In the genomic region with DNA sequence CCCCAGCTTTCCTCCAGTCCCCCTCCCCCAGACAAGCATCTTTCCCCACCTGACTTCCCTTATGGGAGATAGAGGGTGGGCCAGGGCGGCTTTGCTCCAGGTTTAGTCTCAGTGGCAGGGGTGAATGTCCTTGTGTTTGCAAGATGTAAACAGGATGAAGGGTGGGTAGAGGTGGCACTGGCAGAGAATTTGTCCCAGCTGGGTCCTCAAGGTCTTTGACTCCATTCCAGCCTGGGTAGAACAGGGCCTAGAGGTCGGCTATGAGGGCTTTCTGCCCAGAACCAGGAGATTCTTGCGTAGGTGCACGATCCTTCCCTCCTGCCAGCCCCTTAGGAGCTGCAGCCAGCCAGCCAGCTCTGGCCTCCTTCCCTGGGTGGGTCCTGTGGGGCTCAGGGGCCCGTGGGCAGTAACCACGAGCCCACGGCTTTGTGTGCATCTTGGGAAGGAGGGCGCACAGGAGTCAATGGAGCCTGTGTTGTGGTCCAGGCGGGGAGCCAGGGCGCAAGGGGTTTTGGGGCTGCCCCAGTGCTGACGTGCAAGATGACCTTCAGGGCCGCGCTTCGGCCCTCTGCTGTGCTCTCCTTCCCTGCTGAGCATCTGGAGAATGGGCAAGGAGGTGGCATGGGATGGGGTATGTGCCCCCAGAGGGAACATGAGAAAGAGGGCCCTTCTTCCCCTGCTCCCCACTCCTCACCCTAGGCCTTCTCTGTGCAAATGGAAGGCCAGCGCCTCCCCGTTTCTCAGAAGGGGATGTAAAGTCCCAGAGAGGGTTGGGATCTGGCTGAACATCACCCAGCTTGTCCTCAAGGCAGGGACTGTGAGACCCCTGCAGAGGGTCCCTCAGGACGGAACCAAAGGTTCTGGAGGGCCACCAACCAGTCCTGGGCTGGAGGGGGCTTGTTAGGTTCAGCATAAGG, we compare ENCODE assay signal across 11 cellular contexts. TPM values are rescaled to one million over a fixed set of nuclear protein-coding genes. Genes with fewer than 3 reads are reported as not detected.
A peak's percentile ranks its signal among the peaks of the same experiment; 100 is the strongest.
DNase-seq lines count a peak whose midpoint lies in the region; ATAC-seq, FAIRE-seq and TF ChIP-seq lines count a peak whose summit lies in the region.
"Had no signal": no experiment of that assay in that cellular context is flagged by ENCODE, and none has a peak within 500 bp of the region (broad histone marks: within the 10 kb centered on the region; RNA-seq: fewer than 3 reads in every experiment).

No MANE protein-coding gene starts in this region.

- ATAC-seq in Panc1 (no peak), HG03159 (IDR thresholded peaks at IDR 0.05; ENCODE audit: unreplicated experiment) (no peak), GM21423 (IDR thresholded peaks at IDR 0.05; ENCODE audit: unreplicated experiment) (no peak)
- ATAC-seq: HCT116 had no signal

- H4K91ac ChIP-seq in H1 (replicated peaks; ENCODE audit: insufficient read length, low read length), result no peak overlapping the region
- peak overlapping the region; percentile 10 for H4K91ac ChIP-seq in trophoblast cell (ENCODE audit: low read depth, low read length)

- peak overlapping the region; percentile 81; the same call in 1 of the 2 replicates for H2BK5ac ChIP-seq in H1 (ENCODE audit: low read depth, low read length)
- H2BK5ac ChIP-seq in trophoblast cell (ENCODE audit: low read depth, low read length, poor library complexity), result no peak overlapping the region

- H3K36me3 ChIP-seq in Panc1 (ENCODE audit: control insufficient read depth, insufficient read depth, low read length), result no peaks in the 10 kb centered on the region
- peaks cover 0 to 3% (median under 1%) of the 10 kb centered on the region in 4 experiments; a peak in 3 of 8 replicates for H3K36me3 ChIP-seq in H1 (ENCODE audit: control insufficient read depth in 2 of 4, insufficient read depth in 4 of 4, low read length in 3 of 4)
- H3K36me3 ChIP-seq in trophoblast cell (ENCODE audit: control insufficient read depth in 1 of 2, insufficient read depth in 2 of 2, low read length in 2 of 2), result peaks cover 6 to 9% of the 10 kb centered on the region in 2 experiments

- H3K4me2 ChIP-seq in H1 (ENCODE audit: insufficient read depth in 1 of 2, low read depth in 2 of 2, low read length in 2 of 2) (peak overlapping the region; percentile 36 to 57; a peak in 2 of 4 replicates), trophoblast cell (ENCODE audit: low read length) (no peak overlapping the region)

- H2BK12ac ChIP-seq in H1 (ENCODE audit: low read depth, low read length) (peak overlapping the region; percentile 27; the same call in 1 of the 2 replicates), trophoblast cell (ENCODE audit: low read length) (no peak overlapping the region)

- H2BK20ac ChIP-seq in H1 (ENCODE audit: low read length), result no peak overlapping the region

- H3K79me2 ChIP-seq in H1 (ENCODE audit: control insufficient read depth in 1 of 2, insufficient read depth in 2 of 2, low read length in 2 of 2) (no peaks in the 10 kb centered on the region), trophoblast cell (ENCODE audit: control insufficient read depth, insufficient read depth, low read length, poor library complexity) (no peaks in the 10 kb centered on the region)

- H4K12ac ChIP-seq in trophoblast cell (ENCODE audit: low read depth, low read length), result no peak overlapping the region

- H3K27me3 ChIP-seq in Panc1 (ENCODE audit: control insufficient read depth, insufficient read depth, low read length), result no peaks in the 10 kb centered on the region
- H3K27me3 ChIP-seq in H1 (replicated peaks in 1 of 4; ENCODE audit: control insufficient read depth in 3 of 4, extremely low read depth in 1 of 4, insufficient read depth in 3 of 4, low read length in 3 of 4), result no peaks in the 10 kb centered on the region
- H3K27me3 ChIP-seq in trophoblast cell (ENCODE audit: insufficient read depth, low read length), result no peaks in the 10 kb centered on the region

- no TSS peak for BruUV-seq in Panc1 (replicated peaks; lab: Mats Ljungman, UMichigan)

- no peak for TF ChIP-seq POLR2A in H1 (IDR thresholded peaks at IDR 0.05; ENCODE audit: control extremely low read depth in 1 of 2, low read depth in 2 of 2, low read length in 2 of 2)

- intact Hi-C loops in Panc1 (cut with micrococcal nuclease; ENCODE audit: unreplicated experiment), result no loop called here

- TF ChIP-seq CTCF in Panc1 (IDR thresholded peaks at IDR 0.05), result no peak
- no peak for TF ChIP-seq CTCF in H1 (IDR thresholded peaks at IDR 0.05; ENCODE audit: control extremely low read depth in 1 of 3, insufficient read depth in 1 of 3, low read depth in 1 of 3, low read length in 3 of 3)

- in situ Hi-C loops in Panc1 (cut with HindIII; ENCODE audit: low pct_unique_long_range_greater_than_20kb, low sequenced_read_pairs), result no loop called here

- H3K4me1 ChIP-seq in Panc1 (ENCODE audit: control insufficient read depth, insufficient read depth, low read length) (peaks cover 20% of the 10 kb centered on the region), H1 (replicated peaks in 1 of 4; ENCODE audit: control insufficient read depth in 3 of 4, insufficient read depth in 4 of 4, low read length in 3 of 4) (peaks cover 12 to 36% (median 25%) of the 10 kb centered on the region in 4 experiments), trophoblast cell (ENCODE audit: control insufficient read depth in 1 of 2, insufficient read depth in 2 of 2, low read length in 2 of 2) (peaks cover 17 to 19% of the 10 kb centered on the region in 2 experiments)

- WGBS in H1 (ENCODE audit: extremely low coverage in 1 of 2, insufficient coverage in 1 of 2, insufficient read length in 1 of 2, insufficient replicate concordance in 2 of 2, low coverage in 1 of 2, low lambda C conversion rate in 2 of 2, missing lambda C conversion rate in 1 of 2), 2 experiments, result 87% methylated on average over 13 of the region's 17 CpGs; no CpG with 5 or more reads in 1 of the 2 experiments
- WGBS in trophoblast cell (ENCODE audit: extremely low coverage, insufficient coverage, insufficient read length), result no CpG with 5 or more reads among the region's 17 CpGs

- no peak overlapping the region for H3K23ac ChIP-seq in H1 (ENCODE audit: insufficient read length)
- no peak overlapping the region for H3K23ac ChIP-seq in trophoblast cell (ENCODE audit: low read length)

- peak overlapping the region; percentile 46; the same call in 1 of the 2 replicates for H2AK5ac ChIP-seq in H1 (ENCODE audit: low read depth, low read length)
- H2AK5ac ChIP-seq in trophoblast cell (ENCODE audit: low read length), result peak overlapping the region; percentile 11

- peak overlapping the region; percentile 10 for H3K4ac ChIP-seq in H1 (replicated peaks; ENCODE audit: insufficient read length, low read depth, low read length)
- H3K4ac ChIP-seq in trophoblast cell (ENCODE audit: low read depth, low read length), result no peak overlapping the region

- H3K14ac ChIP-seq in H1 (ENCODE audit: insufficient read length) (no peak overlapping the region), trophoblast cell (ENCODE audit: low read length) (no peak overlapping the region)

- H3K18ac ChIP-seq in H1 (ENCODE audit: extremely low read depth, low read length), result peak overlapping the region; percentile 48; the same call in 1 of the 2 replicates
- H3K18ac ChIP-seq in trophoblast cell (ENCODE audit: low read length), result peak overlapping the region; percentile 20

- TF ChIP-seq RAD21 in H1 (IDR thresholded peaks at IDR 0.05 in 1 of 2, conservative IDR thresholded peaks at IDR 0.05 in 1 of 2; ENCODE audit: low read depth in 2 of 2, low read length in 2 of 2), result no peak

- TF ChIP-seq EP300 in H1 (IDR thresholded peaks at IDR 0.05; ENCODE audit: borderline replicate concordance in 1 of 2, low read depth in 2 of 2, low read length in 2 of 2), result no peak

- H4K5ac ChIP-seq in H1 (ENCODE audit: insufficient read length, low read depth, low read length), result no peak overlapping the region

- H2BK120ac ChIP-seq in H1 (replicated peaks; ENCODE audit: low read depth, low read length) (no peak overlapping the region), trophoblast cell (ENCODE audit: insufficient read depth, low read length, poor library complexity) (peak overlapping the region; percentile 18)

- no peak overlapping the region for H3K9ac ChIP-seq in H1 (replicated peaks in 1 of 4; ENCODE audit: extremely low read depth in 1 of 4, low read depth in 3 of 4, low read length in 3 of 4)
- no peak overlapping the region for H3K9ac ChIP-seq in trophoblast cell (ENCODE audit: low read length)

- peak overlapping the region; percentile 67; the same call in 1 of the 2 replicates for H2BK15ac ChIP-seq in H1 (ENCODE audit: low read length)

- H3K9me3 ChIP-seq in Panc1 (ENCODE audit: control insufficient read depth, insufficient read depth, low read depth, low read length), result no peaks in the 10 kb centered on the region
- no peaks in the 10 kb centered on the region for H3K9me3 ChIP-seq in H1 (ENCODE audit: insufficient read depth in 2 of 2, low read depth in 1 of 2, low read length in 1 of 2)
- H3K9me3 ChIP-seq in trophoblast cell (ENCODE audit: insufficient read depth, low read depth, low read length), result no peaks in the 10 kb centered on the region
- H3K9me3 ChIP-seq: stomach had no signal

- H3K4me3 ChIP-seq in Panc1 (ENCODE audit: low read depth in 2 of 2, low read length in 2 of 2), result no peak overlapping the region
- H3K4me3 ChIP-seq in H1 (ENCODE audit: extremely low read depth in 1 of 4, insufficient read depth in 2 of 4, low read depth in 3 of 4, low read length in 4 of 4), result no peak overlapping the region
- no peak overlapping the region for H3K4me3 ChIP-seq in trophoblast cell (ENCODE audit: low read depth, low read length)
- H3K4me3 ChIP-seq: lung had no signal

- peaks cover 0 to 2% of the 10 kb centered on the region in 2 experiments for H4K20me1 ChIP-seq in H1 (replicated peaks in 1 of 2; ENCODE audit: control insufficient read depth in 1 of 2, insufficient read depth in 2 of 2, low read length in 2 of 2)

- peak; percentile 40 for FAIRE-seq in GM19239 (lab: Jason Lieb, UNC)
- no peak for FAIRE-seq in H1 (lab: Jason Lieb, UNC)

- CTCF ChIA-PET in Panc1 (lab: Charles Lee) (interaction anchor here (0.7 to 1.4 kb wide), 3 partner anchors 41 to 788 kb away, joined by 3 read pairs; no protein-coding TSS in a partner anchor), H1 (lab: Charles Lee; ENCODE audit: partially characterized antibody) (interaction anchor here (1.0 to 7.2 kb wide), 10 partner anchors 8 to 472 kb away, joined by 3 to 88 read pairs (median 4); no protein-coding TSS in a partner anchor)

- no peaks in the 10 kb centered on the region for H3K23me2 ChIP-seq in H1 (ENCODE audit: low read depth, low read length)

- no peak overlapping the region for H3K56ac ChIP-seq in H1 (replicated peaks; ENCODE audit: insufficient read length, low read depth, low read length)

- H3K79me1 ChIP-seq in H1 (ENCODE audit: low read depth, low read length), result no peaks in the 10 kb centered on the region
- peaks cover 6% of the 10 kb centered on the region for H3K79me1 ChIP-seq in trophoblast cell (ENCODE audit: low read length)

- H4K8ac ChIP-seq in H1 (ENCODE audit: extremely low read depth, insufficient read depth, low read length) (no peak overlapping the region), trophoblast cell (ENCODE audit: low read depth, low read length) (no peak overlapping the region)

- H2AFZ ChIP-seq in H1 (ENCODE audit: low read length) (no peak overlapping the region), trophoblast cell (ENCODE audit: insufficient read depth, low read length, poor library complexity) (no peak overlapping the region)

- no peak for DNase-seq in GM19239 (ENCODE audit: insufficient read length, low spot score)
- no peak for DNase-seq in Panc1 (ENCODE audit: low read depth, low spot score)
- no peak for DNase-seq in H1 (ENCODE audit: low read depth in 1 of 2, low spot score in 2 of 2)
- DNase-seq in trophoblast cell, result no peak
- no peak for DNase-seq in NCI-H2081 treated with DMSO at 0.1 percent for 48 hours (lab: John Stamatoyannopoulos, UW)
- DNase-seq: NCI-H1048, stomach had no signal

- POLR2A ChIA-PET in Panc1 (lab: Charles Lee) (interaction anchor here (0.6 kb wide), 1 partner anchor 431 kb away, joined by 5 read pairs; no protein-coding TSS in a partner anchor), H1 (lab: Charles Lee; ENCODE audit: partially characterized antibody) (interaction anchor here (0.6 to 6.3 kb wide), 12 partner anchors 10 to 472 kb away, joined by 3 to 59 read pairs (median 4); a partner anchor contains a TSS)

- H3K27ac ChIP-seq in Panc1 (ENCODE audit: low read length), result peak overlapping the region; percentile 44
- no peak overlapping the region for H3K27ac ChIP-seq in H1 (ENCODE audit: low read depth, low read length)
- H3K27ac ChIP-seq in trophoblast cell (ENCODE audit: low read depth, low read length), result no peak overlapping the region

RNA-seq across cellular contexts. Expression of a gene that starts 15.7 kb away (rescaled TPM):
- 0.08 TPM for total RNA-seq in Panc1 (2021; ENCODE audit: unreplicated experiment)
- polyA plus RNA-seq in Panc1 (2012; ENCODE audit: insufficient read length), result not detected
- total RNA-seq in H1 (2021; fragmentation: NEBNext Ultra II Directional; extraction: Animal tissue kit (Norgen Biotek cat#: 25700)), result 10.8 and 11.6 TPM in 2 replicates
- 4.2 and 7.1 TPM in 2 replicates for polyA plus RNA-seq in H1 (2011; rRNA removed)
- polyA plus RNA-seq in H1 (2011; cell fraction: cytosol; rRNA removed), result 3.5 TPM
- 4.9 TPM for polyA plus RNA-seq in H1 (2011; cell fraction: nucleus; rRNA removed)
- polyA plus RNA-seq in H1 (2012, experiment 1 of 2), result 4.0 to 6.8 TPM (median 6.4 TPM) in 4 replicates
- polyA plus RNA-seq in H1 (2012, experiment 2 of 2), result 4.1 TPM
- polyA plus RNA-seq in H1 (2013, experiment 1 of 2), result 15.0 TPM
- 15.5 TPM for polyA plus RNA-seq in H1 (2013, experiment 2 of 2)
- 0.95 and 1.5 TPM in 2 replicates for polyA minus RNA-seq in H1 (2011; rRNA and poly(A)+ RNA removed)
- 6.5 TPM for polyA minus RNA-seq in H1 (2011; cell fraction: cytosol; rRNA and poly(A)+ RNA removed)
- 7.7 TPM for polyA minus RNA-seq in H1 (2011; cell fraction: nucleus; rRNA and poly(A)+ RNA removed)
- polyA plus RNA-seq in trophoblast cell (2013), result 0.44 and 0.46 TPM in 2 replicates
- total RNA-seq: stomach had no signal

RNA-seq across cellular contexts. Expression of a gene that starts 18.3 kb away (rescaled TPM):
- total RNA-seq in Panc1 (2021; ENCODE audit: unreplicated experiment), result 53.8 TPM
- polyA plus RNA-seq in Panc1 (2012; ENCODE audit: insufficient read length), result 28.6 TPM
- 56.4 and 60.5 TPM in 2 replicates for total RNA-seq in H1 (2021; fragmentation: NEBNext Ultra II Directional; extraction: Animal tissue kit (Norgen Biotek cat#: 25700))
- polyA plus RNA-seq in H1 (2011; rRNA removed), result 18.2 and 19.5 TPM in 2 replicates
- polyA plus RNA-seq in H1 (2011; cell fraction: cytosol; rRNA removed), result 28.8 TPM
- 7.3 TPM for polyA plus RNA-seq in H1 (2011; cell fraction: nucleus; rRNA removed)
- polyA plus RNA-seq in H1 (2012, experiment 1 of 2), result 22.7 to 38.5 TPM (median 29.0 TPM) in 4 replicates
- 11.9 TPM for polyA plus RNA-seq in H1 (2012, experiment 2 of 2)
- polyA plus RNA-seq in H1 (2013, experiment 1 of 2), result 54.9 TPM
- polyA plus RNA-seq in H1 (2013, experiment 2 of 2), result 52.3 TPM
- polyA minus RNA-seq in H1 (2011; rRNA and poly(A)+ RNA removed), result 10.0 and 10.4 TPM in 2 replicates
- 18.9 TPM for polyA minus RNA-seq in H1 (2011; cell fraction: cytosol; rRNA and poly(A)+ RNA removed)
- polyA minus RNA-seq in H1 (2011; cell fraction: nucleus; rRNA and poly(A)+ RNA removed), result 18.2 TPM
- polyA plus RNA-seq in trophoblast cell (2013), result 56.4 and 56.8 TPM in 2 replicates

RNA-seq across cellular contexts. Expression of a gene that starts 25.5 kb away (rescaled TPM):
- total RNA-seq in Panc1 (2021; ENCODE audit: unreplicated experiment), result 23.4 TPM
- 29.7 TPM for polyA plus RNA-seq in Panc1 (2012; ENCODE audit: insufficient read length)
- 35.6 and 35.8 TPM in 2 replicates for total RNA-seq in H1 (2021; fragmentation: NEBNext Ultra II Directional; extraction: Animal tissue kit (Norgen Biotek cat#: 25700))
- 14.3 and 22.8 TPM in 2 replicates for polyA plus RNA-seq in H1 (2011; rRNA removed)
- 12.5 TPM for polyA plus RNA-seq in H1 (2011; cell fraction: cytosol; rRNA removed)
- polyA plus RNA-seq in H1 (2011; cell fraction: nucleus; rRNA removed), result 20.9 TPM
- 21.0 to 35.7 TPM (median 34.1 TPM) in 4 replicates for polyA plus RNA-seq in H1 (2012, experiment 1 of 2)
- 51.4 TPM for polyA plus RNA-seq in H1 (2012, experiment 2 of 2)
- polyA plus RNA-seq in H1 (2013, experiment 1 of 2), result 32.0 TPM
- 33.4 TPM for polyA plus RNA-seq in H1 (2013, experiment 2 of 2)
- 9.7 and 19.7 TPM in 2 replicates for polyA minus RNA-seq in H1 (2011; rRNA and poly(A)+ RNA removed)
- 13.7 TPM for polyA minus RNA-seq in H1 (2011; cell fraction: cytosol; rRNA and poly(A)+ RNA removed)
- 22.4 TPM for polyA minus RNA-seq in H1 (2011; cell fraction: nucleus; rRNA and poly(A)+ RNA removed)
- polyA plus RNA-seq in trophoblast cell (2013), result 56.9 and 57.3 TPM in 2 replicates

RNA-seq across cellular contexts. Expression of a gene that starts 41.0 kb away (rescaled TPM):
- total RNA-seq in Panc1 (2021; ENCODE audit: unreplicated experiment), result 85.8 TPM
- 94.1 TPM for polyA plus RNA-seq in Panc1 (2012; ENCODE audit: insufficient read length)
- 137 and 145 TPM in 2 replicates for total RNA-seq in H1 (2021; fragmentation: NEBNext Ultra II Directional; extraction: Animal tissue kit (Norgen Biotek cat#: 25700))
- polyA plus RNA-seq in H1 (2011; rRNA removed), result 25.0 and 40.5 TPM in 2 replicates
- 54.6 TPM for polyA plus RNA-seq in H1 (2011; cell fraction: cytosol; rRNA removed)
- 20.8 TPM for polyA plus RNA-seq in H1 (2011; cell fraction: nucleus; rRNA removed)
- polyA plus RNA-seq in H1 (2012, experiment 1 of 2), result 97.7 to 172 TPM (median 128 TPM) in 4 replicates
- polyA plus RNA-seq in H1 (2012, experiment 2 of 2), result 12.6 TPM
- 74.6 TPM for polyA plus RNA-seq in H1 (2013, experiment 1 of 2)
- 76.3 TPM for polyA plus RNA-seq in H1 (2013, experiment 2 of 2)
- 45.9 and 65.0 TPM in 2 replicates for polyA minus RNA-seq in H1 (2011; rRNA and poly(A)+ RNA removed)
- 88.7 TPM for polyA minus RNA-seq in H1 (2011; cell fraction: cytosol; rRNA and poly(A)+ RNA removed)
- 39.5 TPM for polyA minus RNA-seq in H1 (2011; cell fraction: nucleus; rRNA and poly(A)+ RNA removed)
- 33.9 and 37.1 TPM in 2 replicates for polyA plus RNA-seq in trophoblast cell (2013)

Comparison
In these comparisons a context has a peak if more than half of its experiments do, and no peak if none do; other contexts are left out.
1. RNA of a gene that starts 15.7 kb away (total RNA-seq): 10.8 to 11.6 TPM in H1; 0.08 TPM in Panc1 (single experiment); every median in the first group is over 10 times any median in the second.